In the genomic region with DNA sequence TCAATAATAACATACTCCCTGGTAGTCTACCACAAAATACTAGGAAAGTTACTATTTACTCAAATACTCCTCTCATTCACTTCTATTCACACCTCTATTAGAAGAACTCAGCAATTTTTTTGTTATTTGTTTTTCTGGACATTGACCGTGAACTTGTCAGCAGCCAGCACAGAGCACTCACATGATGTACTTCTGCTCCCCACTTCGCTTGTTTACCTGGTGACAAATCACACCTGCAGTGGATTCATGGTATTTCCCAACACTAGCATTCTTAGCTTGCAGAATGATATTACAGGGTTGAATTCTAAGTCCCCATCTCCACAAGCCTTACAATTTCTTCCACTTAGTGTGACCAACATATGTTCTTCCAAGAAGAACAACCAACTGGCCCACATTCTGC, we compare ENCODE assay signal across 18 cellular contexts.
A peak's percentile ranks its signal among the peaks of the same experiment; 100 is the strongest.
DNase-seq lines count a peak whose midpoint lies in the region; ATAC-seq, FAIRE-seq and TF ChIP-seq lines count a peak whose summit lies in the region.
"Had no signal": no experiment of that assay in that cellular context is flagged by ENCODE, and none has a peak within 500 bp of the region (broad histone marks: within the 10 kb centered on the region; RNA-seq: fewer than 3 reads in every experiment).

No MANE protein-coding gene starts in this region.

- intact Hi-C loops in lower lobe of right lung (cut with DNase I): no loop called here
- intact Hi-C loops in natural killer cell (cut with micrococcal nuclease): no loop called here

- no peak overlapping the region for H3K27ac ChIP-seq in lower lobe of right lung

- no peak overlapping the region for H3K4me3 Mint-ChIP-seq in natural killer cell
- H3K4me3 Mint-ChIP-seq: B cell; CD4-positive, alpha-beta T cell had no signal

- no peaks in the 10 kb centered on the region for H3K27me3 ChIP-seq in lower lobe of right lung (ENCODE audit: low read depth)

- H3K27me3 Mint-ChIP-seq in natural killer cell (ENCODE audit: low read depth in 2 of 2): no peaks in the 10 kb centered on the region
- H3K27me3 Mint-ChIP-seq: B cell; CD4-positive, alpha-beta T cell had no signal

- DNase-seq in DMS53 (lab: John Stamatoyannopoulos, UW) (peak; percentile 94), NCI-H510A treated with DMSO at 0.1 percent for 48 hours (lab: John Stamatoyannopoulos, UW) (peak; percentile 81), epithelial cell of esophagus (ENCODE audit: low read depth) (peak; percentile 5), lower lobe of right lung (no peak), frontal cortex (ENCODE audit: low spot score in 2 of 2) (no peak), NCI-H82 (lab: John Stamatoyannopoulos, UW) (no peak), natural killer cell (no peak)
- DNase-seq: C1 segment of cervical spinal cord; CD4-positive, alpha-beta T cell; DND-41; GDM1 had no signal

- H3K4me1 Mint-ChIP-seq in natural killer cell: no peaks in the 10 kb centered on the region
- H3K4me1 Mint-ChIP-seq: B cell had no signal

- FAIRE-seq in frontal cortex (lab: Jason Lieb, UNC): no peak
- FAIRE-seq: A204.1, GM12892, H1, HTR-8/SVneo had no signal

- TF ChIP-seq CTCF in epithelial cell of esophagus (IDR thresholded peaks at IDR 0.05; ENCODE audit: insufficient read depth, low read depth, low read length, missing control alignments): no peak
- TF ChIP-seq CTCF in lower lobe of right lung (IDR thresholded peaks at IDR 0.05): no peak
- TF ChIP-seq CTCF in natural killer cell (IDR thresholded peaks at IDR 0.05): no peak

- peaks cover 2 to 8% of the 10 kb centered on the region in 2 donors for H3K9me3 Mint-ChIP-seq in natural killer cell

- H3K4me3 ChIP-seq in epithelial cell of esophagus (ENCODE audit: low read length) (no peak overlapping the region), lower lobe of right lung (no peak overlapping the region)
- H3K4me3 ChIP-seq: HAP-1 had no signal

- H3K36me3 Mint-ChIP-seq in natural killer cell: no peaks in the 10 kb centered on the region

- no peaks in the 10 kb centered on the region for H3K36me3 ChIP-seq in lower lobe of right lung
- H3K36me3 ChIP-seq: HAP-1 had no signal

- peak; percentile 56 to 57 for ATAC-seq in lower lobe of right lung
- ATAC-seq in HG03565 (IDR thresholded peaks at IDR 0.05; ENCODE audit: unreplicated experiment): no peak
- no peak for ATAC-seq in natural killer cell

- no peak overlapping the region for H3K27ac Mint-ChIP-seq in natural killer cell
- H3K27ac Mint-ChIP-seq: B cell; CD4-positive, alpha-beta T cell had no signal

- H3K9me3 ChIP-seq in lower lobe of right lung: peaks cover 3% of the 10 kb centered on the region
- H3K9me3 ChIP-seq: HAP-1 had no signal

- H3K4me1 ChIP-seq in lower lobe of right lung: no peaks in the 10 kb centered on the region
- H3K4me1 ChIP-seq: HAP-1 had no signal

Comparison
In these comparisons a context has a peak if more than half of its experiments do, and no peak if none do; other contexts are left out.
1. DNase-seq: peak in DMS53 (single experiment), NCI-H510A treated with DMSO at 0.1 percent for 48 hours (single experiment) and epithelial cell of esophagus (single experiment); none in lower lobe of right lung (single experiment), frontal cortex (0 of 2), NCI-H82 (single experiment) and natural killer cell (single experiment).
2. ATAC-seq: peak in lower lobe of right lung (2 of 2); none in HG03565 (single experiment) and natural killer cell (0 of 3).